Comparison of ENCODE assay signal across 1 cellular context in the genomic region with DNA sequence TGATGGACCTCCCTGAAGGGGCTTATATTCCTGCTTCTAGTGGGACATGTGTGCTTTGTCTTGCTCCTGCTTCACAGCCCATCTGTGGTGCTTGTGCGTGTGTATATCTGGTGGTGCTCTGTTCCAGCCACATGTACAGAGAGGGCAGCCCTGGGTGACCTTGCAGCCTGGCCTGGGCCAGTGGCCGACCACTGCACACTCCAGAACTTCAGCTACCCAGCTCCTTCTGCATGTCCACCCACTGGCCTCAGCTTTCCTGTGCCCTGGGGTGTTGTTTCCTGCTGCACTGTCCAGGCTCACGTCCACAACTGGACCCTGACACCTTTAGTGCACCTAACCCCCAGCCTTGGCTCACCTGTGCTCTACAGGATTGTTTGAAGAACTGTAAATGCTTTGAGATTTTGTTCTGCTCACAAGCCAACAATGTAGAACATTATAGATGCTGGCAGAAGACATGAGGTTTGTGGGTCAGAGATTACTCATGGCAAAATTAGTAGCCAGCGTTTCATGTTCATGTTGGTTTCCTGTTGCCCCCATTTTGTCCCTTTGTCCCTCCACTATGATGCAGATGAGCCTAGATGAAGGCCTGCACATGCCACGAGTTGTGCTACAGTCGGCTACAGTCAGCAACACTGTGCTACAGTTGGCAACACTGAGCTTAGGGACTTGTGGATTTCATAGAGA.
TF ChIP-seq lines count a peak whose summit lies in the region.

No MANE protein-coding gene starts in this region.

TF ChIP-seq in SK-N-SH treated with all-trans-retinoic acid at 6 μM for 48 hours, 23 proteins besides CTCF, POLR2A, EP300 and RAD21 (continued from another document):
- TF ChIP-seq PPARA (CRISPR knock-in tag; IDR thresholded peaks at IDR 0.05; ENCODE audit: borderline replicate concordance), result no peak
